Comparison of ENCODE assay signal across 26 cellular contexts in the genomic region with DNA sequence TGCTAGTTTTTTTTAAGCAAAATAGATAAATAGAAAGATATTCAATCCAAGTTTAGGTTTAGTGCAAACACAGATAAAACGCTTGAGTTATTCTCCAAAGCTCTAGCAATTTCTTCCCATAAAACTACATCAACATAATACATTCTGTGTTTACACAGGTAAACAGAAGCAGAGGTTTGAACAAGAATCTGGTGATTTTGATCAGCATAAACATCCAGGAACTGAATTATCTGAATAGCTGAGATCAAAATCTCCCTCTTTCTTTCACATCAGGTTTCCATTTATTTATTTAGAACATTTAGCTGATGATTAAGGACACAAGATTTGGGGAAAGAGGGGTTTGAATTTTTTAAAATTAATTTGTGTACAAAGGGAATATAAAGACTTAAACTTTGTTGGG.
"Had no signal": no experiment of that assay in that cellular context is flagged by ENCODE, and none has a peak within 500 bp of the region (broad histone marks: within the 10 kb centered on the region; RNA-seq: fewer than 3 reads in every experiment).

No MANE protein-coding gene starts in this region.

- H3K27ac ChIP-seq: adrenal gland, body of pancreas had no signal

- H3K9me3 ChIP-seq: adrenal gland, body of pancreas had no signal

- H3K27me3 ChIP-seq: adrenal gland, body of pancreas had no signal

- H3K36me3 ChIP-seq: adrenal gland had no signal

- H3K4me1 ChIP-seq: body of pancreas had no signal

- H3K4me3 ChIP-seq: adrenal gland, body of pancreas had no signal

- FAIRE-seq: colon, frontal cortex had no signal

- DNase-seq: activated CD4-positive, alpha-beta T cell treated with anti-CD3 and anti-CD28 coated beads for 1 hour; activated CD4-positive, alpha-beta T cell treated with anti-CD3 and anti-CD28 coated beads for 4 hours; activated CD4-positive, alpha-beta T cell treated with anti-CD3 and anti-CD28 coated beads, Interleukin-2, amount 10 ng/mL, durations not matched to agents 7 days and 5 days; activated CD4-positive, alpha-beta T cell treated with anti-CD3 and anti-CD28 coated beads, Interleukin-2, amount 50 U/mL, for 48 hours; activated CD8-positive, alpha-beta memory T cell treated with anti-CD3 and anti-CD28 coated beads for 24 hours; activated CD8-positive, alpha-beta T cell treated with anti-CD3 and anti-CD28 coated beads for 36 hours; activated effector memory CD4-positive, alpha-beta T cell treated with anti-CD3 and anti-CD28 coated beads, Interleukin-2, amount 50 U/mL, for 16 hours; activated naive CD4-positive, alpha-beta T cell treated with anti-CD3 and anti-CD28 coated beads for 36 hours; activated naive CD8-positive, alpha-beta T cell treated with anti-CD3 and anti-CD28 coated beads for 36 hours; activated naive CD8-positive, alpha-beta T cell treated with anti-CD3 and anti-CD28 coated beads, Interleukin-2, amount 50 U/mL, for 24 hours; activated T-cell treated with anti-CD3 and anti-CD28 coated beads, Interleukin-2, amount 50 U/mL, for 4 hours; adrenal gland; amygdala; aorta; body of pancreas; caudate nucleus; cortex of kidney; dermis blood vessel endothelial cell; effector CD4-positive, alpha-beta T cell; effector memory CD8-positive, alpha-beta T cell; foreskin fibroblast; head of caudate nucleus; hippocampal formation; T-helper 2 cell had no signal
